8 cellular contexts compared by ENCODE assay signal in genomic region chr2:85445316-85446295, GRCh38. TPM values are rescaled to one million over a fixed set of nuclear protein-coding genes. Genes with fewer than 3 reads are reported as not detected.
DNase-seq lines count a peak whose midpoint lies in the region; ATAC-seq lines count a peak whose summit lies in the region.

No MANE protein-coding gene starts in this region.

- no peak overlapping the region for H3K4me3 ChIP-seq in muscle layer of duodenum (ENCODE audit: low read depth in 1 of 2, low read length in 2 of 2)

- no peaks in the 10 kb centered on the region for H3K36me3 ChIP-seq in muscle layer of duodenum (ENCODE audit: control insufficient read depth in 1 of 2, insufficient read depth in 2 of 2, low read length in 2 of 2)

- no peak for ATAC-seq in GM21515 (IDR thresholded peaks at IDR 0.05; ENCODE audit: unreplicated experiment)

- DNase-seq in AG08396 (ENCODE audit: low spot score) (peak; percentile 77), NCI-H1694 (lab: John Stamatoyannopoulos, UW) (peak; percentile 71), dedifferentiated amniotic fluid mesenchymal stem cell (ENCODE audit: extremely low spot score) (peak; percentile 63), pons (ENCODE audit: low spot score) (no peak), HT-29 (ENCODE audit: low spot score) (no peak), kidney glomerular epithelial cell (lab: John Stamatoyannopoulos, UW) (no peak)

- peak overlapping the region; percentile 23 for H3K27ac ChIP-seq in muscle layer of duodenum (ENCODE audit: low read length)

- H3K9me3 ChIP-seq in muscle layer of duodenum (ENCODE audit: control insufficient read depth in 1 of 2, low read length in 2 of 2), result no peaks in the 10 kb centered on the region

- H3K27me3 ChIP-seq in muscle layer of duodenum (ENCODE audit: low read depth, low read length), result no peaks in the 10 kb centered on the region

- peaks cover 0 to 9% of the 10 kb centered on the region in 2 donors for H3K4me1 ChIP-seq in muscle layer of duodenum (ENCODE audit: control insufficient read depth in 1 of 2, insufficient read depth in 2 of 2, low read length in 2 of 2)

RNA-seq across cellular contexts. Expression of gene SH2D6, which starts 27.1 kb away (rescaled TPM):
- 0.08 and 0.21 TPM in 2 replicates for total RNA-seq in HT-29 (2014; rRNA removed; shearing (Covaris generic))

RNA-seq across cellular contexts. Expression of gene CAPG, which starts 35.4 kb away (rescaled TPM):
- total RNA-seq in HT-29 (2014; rRNA removed; shearing (Covaris generic)), result 460 and 472 TPM in 2 replicates

Comparison
In these comparisons a context has a peak if more than half of its experiments do, and no peak if none do; other contexts are left out.
1. DNase-seq: peak in AG08396 (single experiment), NCI-H1694 (single experiment) and dedifferentiated amniotic fluid mesenchymal stem cell (single experiment); none in pons (single experiment), HT-29 (single experiment) and kidney glomerular epithelial cell (single experiment).